ENCODE assay signal across 22 cellular contexts in genomic region chr15:99185731-99186130, GRCh38.
"Had no signal": no experiment of that assay in that cellular context is flagged by ENCODE, and none has a peak within 500 bp of the region (broad histone marks: within the 10 kb centered on the region; RNA-seq: fewer than 3 reads in every experiment).

No MANE protein-coding gene starts in this region.

- H3K36me3 ChIP-seq: pancreas, upper lobe of right lung had no signal

- H3K36me3 Mint-ChIP-seq: immature natural killer cell, T-cell had no signal

- H3K27me3 ChIP-seq: hepatocyte, pancreas, testis, upper lobe of right lung had no signal

- H3K9me3 Mint-ChIP-seq: activated CD4-positive, alpha-beta T cell treated with anti-CD3 and anti-CD28 coated beads, Interleukin-2, amount 10 ng/mL, durations not matched to agents 7 days and 5 days; activated naive CD8-positive, alpha-beta T cell treated with anti-CD3 and anti-CD28 coated beads, Interleukin-2, amount 50 U/mL, for 24 hours; activated T-helper 1 cell treated with anti-CD3 and anti-CD28 coated beads, Interleukin-12 subunit alpha, Interleukin-12 subunit beta, Interleukin-2, Interleukin-4 antibody, amounts not matched to agents 30 ng/mL and 10 ng/mL and 1 ng/mL, durations not matched to agents 14 hours and 24 hours and 36 hours; immature natural killer cell; mesothelial cell of epicardium; nephron; stimulated activated naive B cell treated with anti-CD40 and anti-IgM and Interleukin-4, amounts not matched to agents 10 μg/mL and 1 μg/mL and 100 μg/mL, for 72 hours; T-cell; T-helper 2 cell treated with Interferon-gamma antibody and Interleukin-4, amounts not matched to agents 5 μg/mL and 100 μg/mL, for 36 hours had no signal

- H3K27me3 Mint-ChIP-seq: activated CD4-positive, alpha-beta T cell treated with anti-CD3 and anti-CD28 coated beads, Interleukin-2, amount 10 ng/mL, durations not matched to agents 7 days and 5 days; activated naive CD8-positive, alpha-beta T cell treated with anti-CD3 and anti-CD28 coated beads, Interleukin-2, amount 50 U/mL, for 24 hours had no signal

- ATAC-seq: activated CD4-positive, CD25-positive, alpha-beta regulatory T cell treated with anti-CD3 and anti-CD28 coated beads, Interleukin-2, amount 50 U/mL, for 24 hours; activated CD8-positive, alpha-beta T cell treated with anti-CD3 and anti-CD28 coated beads, Interleukin-2, amount 10 ng/mL, durations not matched to agents 7 days and 5 days; activated naive CD8-positive, alpha-beta T cell treated with anti-CD3 and anti-CD28 coated beads, Interleukin-2, amount 50 U/mL, for 24 hours; pancreas; right cardiac atrium; stimulated activated naive B cell treated with anti-CD40 and anti-IgM and Interleukin-4, amounts not matched to agents 10 μg/mL and 1 μg/mL and 100 μg/mL, for 72 hours; T-cell; upper lobe of right lung had no signal

- H3K4me1 Mint-ChIP-seq: activated CD4-positive, alpha-beta T cell treated with anti-CD3 and anti-CD28 coated beads, Interleukin-2, amount 10 ng/mL, durations not matched to agents 7 days and 5 days; activated naive CD8-positive, alpha-beta T cell treated with anti-CD3 and anti-CD28 coated beads, Interleukin-2, amount 50 U/mL, for 24 hours; immature natural killer cell; stimulated activated naive B cell treated with anti-CD40 and anti-IgM and Interleukin-4, amounts not matched to agents 10 μg/mL and 1 μg/mL and 100 μg/mL, for 72 hours; T-cell had no signal

- DNase-seq: activated CD4-positive, alpha-beta T cell treated with anti-CD3 and anti-CD28 coated beads, Interleukin-2, amount 10 ng/mL, durations not matched to agents 7 days and 5 days; activated CD8-positive, alpha-beta T cell treated with anti-CD3 and anti-CD28 coated beads, Interleukin-2, amount 10 ng/mL, durations not matched to agents 7 days and 5 days; activated gamma-delta T cell; activated naive CD4-positive, alpha-beta T cell treated with anti-CD3 and anti-CD28 coated beads, Interleukin-2, amount 50 U/mL, for 16 hours; activated naive CD8-positive, alpha-beta T cell treated with anti-CD3 and anti-CD28 coated beads, Interleukin-2, amount 50 U/mL, for 24 hours; immature natural killer cell; left ventricle myocardium inferior; pancreas; right cardiac atrium; stimulated activated naive B cell treated with anti-CD40 and anti-IgM and Interleukin-4, amounts not matched to agents 10 μg/mL and 1 μg/mL and 100 μg/mL, for 72 hours; T-cell; testis; upper lobe of right lung had no signal

- H3K4me1 ChIP-seq: upper lobe of right lung had no signal

- H3K4me3 Mint-ChIP-seq: activated CD4-positive, alpha-beta T cell treated with anti-CD3 and anti-CD28 coated beads, Interleukin-2, amount 10 ng/mL, durations not matched to agents 7 days and 5 days; activated CD8-positive, alpha-beta T cell treated with anti-CD3 and anti-CD28 coated beads, Interleukin-2, amount 10 ng/mL, durations not matched to agents 7 days and 5 days; activated naive CD8-positive, alpha-beta T cell treated with anti-CD3 and anti-CD28 coated beads, Interleukin-2, amount 50 U/mL, for 24 hours; activated T-helper 1 cell treated with anti-CD3 and anti-CD28 coated beads, Interleukin-12 subunit alpha, Interleukin-12 subunit beta, Interleukin-2, Interleukin-4 antibody, amounts not matched to agents 30 ng/mL and 10 ng/mL and 1 ng/mL, durations not matched to agents 14 hours and 24 hours and 36 hours; immature natural killer cell; mesothelial cell of epicardium; nephron; stimulated activated naive B cell treated with anti-CD40 and anti-IgM and Interleukin-4, amounts not matched to agents 10 μg/mL and 1 μg/mL and 100 μg/mL, for 72 hours; T-cell; T-helper 2 cell treated with Interferon-gamma antibody and Interleukin-4, amounts not matched to agents 5 μg/mL and 100 μg/mL, for 36 hours had no signal

- H3K27ac Mint-ChIP-seq: activated CD4-positive, alpha-beta T cell treated with anti-CD3 and anti-CD28 coated beads, Interleukin-2, amount 10 ng/mL, durations not matched to agents 7 days and 5 days; activated CD8-positive, alpha-beta T cell treated with anti-CD3 and anti-CD28 coated beads, Interleukin-2, amount 10 ng/mL, durations not matched to agents 7 days and 5 days; activated naive CD8-positive, alpha-beta T cell treated with anti-CD3 and anti-CD28 coated beads, Interleukin-2, amount 50 U/mL, for 24 hours; activated T-helper 1 cell treated with anti-CD3 and anti-CD28 coated beads, Interleukin-12 subunit alpha, Interleukin-12 subunit beta, Interleukin-2, Interleukin-4 antibody, amounts not matched to agents 30 ng/mL and 10 ng/mL and 1 ng/mL, durations not matched to agents 14 hours and 24 hours and 36 hours; immature natural killer cell; mesothelial cell of epicardium; nephron; stimulated activated naive B cell treated with anti-CD40 and anti-IgM and Interleukin-4, amounts not matched to agents 10 μg/mL and 1 μg/mL and 100 μg/mL, for 72 hours; T-cell; T-helper 2 cell treated with Interferon-gamma antibody and Interleukin-4, amounts not matched to agents 5 μg/mL and 100 μg/mL, for 36 hours had no signal

- H3K27ac ChIP-seq: epithelial cell of prostate, hepatocyte, left ventricle myocardium inferior, pancreas, testis, upper lobe of right lung, VCaP had no signal

- H3K4me3 ChIP-seq: coronary artery, hepatocyte, left ventricle myocardium inferior, pancreas, testis, upper lobe of right lung had no signal

- H3K9me3 ChIP-seq: left ventricle myocardium inferior, pancreas, testis, upper lobe of right lung had no signal
